11 cellular contexts compared by ENCODE assay signal in the genomic region with DNA sequence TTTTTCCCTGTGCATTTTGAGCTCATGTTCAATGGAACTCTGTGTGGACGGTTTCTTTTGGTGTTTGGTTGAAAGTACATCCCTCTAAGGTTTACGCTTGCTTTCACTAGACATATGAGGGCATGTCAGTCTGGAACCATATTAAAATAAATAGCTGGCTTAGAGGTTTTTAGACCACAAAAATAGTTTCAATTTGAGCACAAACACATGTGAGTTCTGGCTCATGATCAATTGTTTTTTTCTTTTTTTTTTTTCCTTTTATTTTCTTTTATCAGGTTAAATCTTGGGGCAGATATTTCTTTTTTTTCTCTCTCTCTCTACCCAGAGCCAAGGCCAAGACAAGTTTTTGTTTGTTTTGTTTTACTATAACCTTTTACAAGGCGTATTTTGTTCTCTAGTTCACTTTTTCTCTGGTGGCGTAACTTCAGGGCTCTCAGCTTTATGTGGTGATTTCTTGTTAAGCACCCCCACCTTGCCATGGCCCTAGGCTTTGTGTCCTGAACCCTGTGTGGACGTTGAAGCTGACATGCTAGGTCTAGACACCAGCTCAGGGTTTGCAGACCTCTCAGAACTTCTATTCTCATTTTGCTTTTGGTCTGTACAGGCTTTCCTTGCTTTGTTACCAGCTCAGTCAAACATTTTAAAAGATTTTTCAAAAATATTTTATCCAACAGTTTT.
A peak's percentile ranks its signal among the peaks of the same experiment; 100 is the strongest.
DNase-seq lines count a peak whose midpoint lies in the region; ATAC-seq, FAIRE-seq and TF ChIP-seq lines count a peak whose summit lies in the region.
"Had no signal": no experiment of that assay in that cellular context is flagged by ENCODE, and none has a peak within 500 bp of the region (broad histone marks: within the 10 kb centered on the region; RNA-seq: fewer than 3 reads in every experiment).

No MANE protein-coding gene starts in this region.

- in situ Hi-C loops in brain microvascular endothelial cell (cut with HindIII; ENCODE audit: low pct_ligation_motif_present, low sequenced_read_pairs): no loop called here

- no peak overlapping the region for H3K4me3 ChIP-seq in brain microvascular endothelial cell (ENCODE audit: low read depth, low read length)
- H3K4me3 ChIP-seq: BLaER1 treated with 17β-estradiol and CSF1 and Interleukin-3, amounts not matched to agents 10 nM and 100 nM had no signal

- ATAC-seq in GM18909 (IDR thresholded peaks at IDR 0.05; ENCODE audit: poor library complexity, unreplicated experiment): peak; percentile 67
- peak; percentile 65 for ATAC-seq in HG02884 (IDR thresholded peaks at IDR 0.05; ENCODE audit: unreplicated experiment)

- H3K36me3 ChIP-seq in brain microvascular endothelial cell (replicated peaks): no peaks in the 10 kb centered on the region
- H3K36me3 ChIP-seq: BLaER1 treated with 17β-estradiol and CSF1 and Interleukin-3, amounts not matched to agents 10 nM and 100 nM had no signal

- no peaks in the 10 kb centered on the region for H3K27me3 ChIP-seq in brain microvascular endothelial cell (replicated peaks)
- H3K27me3 ChIP-seq: BLaER1 treated with 17β-estradiol and CSF1 and Interleukin-3, amounts not matched to agents 10 nM and 100 nM had no signal

- no peak for TF ChIP-seq CTCF in 22Rv1 (IDR thresholded peaks at IDR 0.05)
- no peak for TF ChIP-seq CTCF in VCaP (conservative IDR thresholded peaks at IDR 0.05)
- no peak for TF ChIP-seq CTCF in brain microvascular endothelial cell (IDR thresholded peaks at IDR 0.05; ENCODE audit: low read depth, low read length, missing control alignments)

- DNase-seq in urothelium cell line (ENCODE audit: low spot score): no peak
- DNase-seq in NCI-H524 treated with DMSO at 0.1 percent for 48 hours (lab: John Stamatoyannopoulos, UW): no peak
- no peak for DNase-seq in NCI-H2171 treated with DMSO at 0.1 percent for 48 hours (lab: John Stamatoyannopoulos, UW)
- DNase-seq in brain microvascular endothelial cell: no peak
- DNase-seq: NCI-H446 had no signal

- no peak for FAIRE-seq in urothelium cell line (lab: Jason Lieb, UNC)
- FAIRE-seq: endothelial cell of umbilical vein had no signal

- H3K27ac ChIP-seq in 22Rv1: peak overlapping the region; percentile 24; the same call in 1 of the 2 replicates
- H3K27ac ChIP-seq in VCaP: peak overlapping the region; percentile 65
- H3K27ac ChIP-seq in brain microvascular endothelial cell: no peak overlapping the region
- H3K27ac ChIP-seq: BLaER1 treated with 17β-estradiol and CSF1 and Interleukin-3, amounts not matched to agents 10 nM and 100 nM had no signal
